Comparison of ENCODE assay signal across 8 cellular contexts in genomic region chr12:54390668-54391551, GRCh38. TPM values are rescaled to one million over a fixed set of nuclear protein-coding genes. Genes with fewer than 3 reads are reported as not detected.
DNase-seq lines count a peak whose midpoint lies in the region; ATAC-seq, FAIRE-seq and TF ChIP-seq lines count a peak whose summit lies in the region.

No MANE protein-coding gene starts in this region.

- ATAC-seq in HG02840 (IDR thresholded peaks at IDR 0.05; ENCODE audit: low FRiP score, unreplicated experiment): no peak

- H3K27me3 ChIP-seq in astrocyte (ENCODE audit: insufficient read depth, low read length) (no peaks in the 10 kb centered on the region), keratinocyte (ENCODE audit: control insufficient read depth, extremely low read depth, insufficient read depth, low read length) (no peaks in the 10 kb centered on the region)

- H3K27ac ChIP-seq in astrocyte (ENCODE audit: low read depth, low read length) (no peak overlapping the region), keratinocyte (ENCODE audit: control insufficient read depth, insufficient read depth, low read length) (peak overlapping the region; percentile 81)

- dilution Hi-C loops in keratinocyte (cut with MboI; ENCODE audit: extremely low pct_ligation_motif_present, low sequenced_read_pairs): no loop called here

- H3K79me2 ChIP-seq in astrocyte (ENCODE audit: insufficient read depth, low read length) (no peaks in the 10 kb centered on the region), keratinocyte (ENCODE audit: control insufficient read depth, insufficient read depth, low read length) (peaks cover 49% of the 10 kb centered on the region)

- TF ChIP-seq CTCF in GM12874 (IDR thresholded peaks at IDR 0.05; ENCODE audit: insufficient read depth, low read depth, low read length): peak; percentile 55
- TF ChIP-seq CTCF in astrocyte (IDR thresholded peaks at IDR 0.05; ENCODE audit: insufficient read depth, low read depth, low read length): no peak
- TF ChIP-seq CTCF in keratinocyte (optimal IDR thresholded peaks at IDR 0.05 in 1 of 3, IDR thresholded peaks at IDR 0.05 in 1 of 3, conservative IDR thresholded peaks at IDR 0.05 in 1 of 3; ENCODE audit: extremely low read depth in 1 of 3, insufficient read depth in 2 of 3, low read length in 3 of 3): peak in 2 of 3 experiments; percentile 50 to 73

- FAIRE-seq in astrocyte (lab: Jason Lieb, UNC) (no peak), keratinocyte (lab: Jason Lieb, UNC) (no peak)

- H3K9me3 ChIP-seq in astrocyte (ENCODE audit: insufficient read depth, low read depth, low read length): no peaks in the 10 kb centered on the region
- no peaks in the 10 kb centered on the region for H3K9me3 ChIP-seq in keratinocyte (ENCODE audit: control insufficient read depth, low read depth, low read length)

- peaks cover 3% of the 10 kb centered on the region for H3K9me1 ChIP-seq in keratinocyte (ENCODE audit: control insufficient read depth, extremely low read depth, insufficient read depth, low read length)

- no peaks in the 10 kb centered on the region for H3K27me3 Mint-ChIP-seq in T-helper 1 cell treated with Interleukin-12 subunit alpha and Interleukin-12 subunit beta and Interleukin-4 antibody, amounts not matched to agents 30 μg/mL and 1 μg/mL, for 36 hours (ENCODE audit: low read depth)
- no peaks in the 10 kb centered on the region for H3K27me3 Mint-ChIP-seq in astrocyte (ENCODE audit: low read depth, unreplicated experiment)

- peak overlapping the region; percentile 33 for H3K4me3 ChIP-seq in Jurkat, Clone E6-1 (ENCODE audit: low read length)
- H3K4me3 ChIP-seq in astrocyte (ENCODE audit: insufficient read depth, low read depth, low read length) (no peak overlapping the region), keratinocyte (ENCODE audit: control insufficient read depth in 2 of 3, extremely low read depth in 1 of 3, insufficient read depth in 2 of 3, low read depth in 1 of 3, low read length in 3 of 3) (peak overlapping the region; percentile 83 to 96 (median 88))

- H3K4me1 Mint-ChIP-seq in T-helper 1 cell treated with Interleukin-12 subunit alpha and Interleukin-12 subunit beta and Interleukin-4 antibody, amounts not matched to agents 30 μg/mL and 1 μg/mL, for 36 hours (ENCODE audit: low read depth): peaks cover 17% of the 10 kb centered on the region
- peaks cover 30% of the 10 kb centered on the region for H3K4me1 Mint-ChIP-seq in astrocyte (ENCODE audit: low read depth, unreplicated experiment)

- peak overlapping the region; percentile 57 for H3K4me3 Mint-ChIP-seq in T-helper 1 cell treated with Interleukin-12 subunit alpha and Interleukin-12 subunit beta and Interleukin-4 antibody, amounts not matched to agents 30 μg/mL and 1 μg/mL, for 36 hours
- H3K4me3 Mint-ChIP-seq in astrocyte (ENCODE audit: unreplicated experiment): peak overlapping the region; percentile 82

- H3K4me1 ChIP-seq in astrocyte (ENCODE audit: insufficient read depth, low read length): no peaks in the 10 kb centered on the region
- peaks cover 69% of the 10 kb centered on the region for H3K4me1 ChIP-seq in keratinocyte (ENCODE audit: control insufficient read depth, extremely low read depth, insufficient read depth, low read length)

- H3K4me2 ChIP-seq in astrocyte (ENCODE audit: low read length): peak overlapping the region; percentile 76
- peak overlapping the region; percentile 95 for H3K4me2 ChIP-seq in keratinocyte (ENCODE audit: control insufficient read depth, extremely low read depth, insufficient read depth, low read depth, low read length)

- DNase-seq in Jurkat, Clone E6-1 (ENCODE audit: low read depth, low spot score): no peak
- no peak for DNase-seq in astrocyte (ENCODE audit: low read depth)
- DNase-seq in keratinocyte (ENCODE audit: low read depth, low spot score): no peak
- peak; percentile 47 for DNase-seq in stimulated activated CD8-positive, alpha-beta memory T cell treated with anti-CD3 and anti-CD28 coated beads, Interleukin-12 subunit alpha, Interleukin-12 subunit beta, amount 100 ng/mL, for 1 hour (ENCODE audit: low read depth)
- no peak for DNase-seq in EL

- no peak overlapping the region for H2AFZ ChIP-seq in astrocyte (ENCODE audit: low read depth, low read length)
- H2AFZ ChIP-seq in keratinocyte (ENCODE audit: control insufficient read depth, low read length): peak overlapping the region; percentile 34

- H3K36me3 Mint-ChIP-seq in T-helper 1 cell treated with Interleukin-12 subunit alpha and Interleukin-12 subunit beta and Interleukin-4 antibody, amounts not matched to agents 30 μg/mL and 1 μg/mL, for 36 hours (ENCODE audit: low read depth): peaks cover 25% of the 10 kb centered on the region
- peaks cover 20% of the 10 kb centered on the region for H3K36me3 Mint-ChIP-seq in astrocyte (ENCODE audit: low read depth, unreplicated experiment)

- H3K27ac Mint-ChIP-seq in T-helper 1 cell treated with Interleukin-12 subunit alpha and Interleukin-12 subunit beta and Interleukin-4 antibody, amounts not matched to agents 30 μg/mL and 1 μg/mL, for 36 hours: no peak overlapping the region
- no peak overlapping the region for H3K27ac Mint-ChIP-seq in astrocyte (ENCODE audit: unreplicated experiment)

- H3K36me3 ChIP-seq in astrocyte (ENCODE audit: insufficient read depth, low read length) (peaks cover 14% of the 10 kb centered on the region), keratinocyte (ENCODE audit: control insufficient read depth in 2 of 2, extremely low read depth in 1 of 2, insufficient read depth in 2 of 2, low read length in 2 of 2) (peaks cover 9 to 24% of the 10 kb centered on the region in 2 experiments)

- H4K20me1 ChIP-seq in astrocyte (ENCODE audit: insufficient read depth, low read length) (peaks cover 23% of the 10 kb centered on the region), keratinocyte (ENCODE audit: control insufficient read depth, extremely low read depth, insufficient read depth, low read length) (no peaks in the 10 kb centered on the region)

- no peaks in the 10 kb centered on the region for H3K9me3 Mint-ChIP-seq in T-helper 1 cell treated with Interleukin-12 subunit alpha and Interleukin-12 subunit beta and Interleukin-4 antibody, amounts not matched to agents 30 μg/mL and 1 μg/mL, for 36 hours
- no peaks in the 10 kb centered on the region for H3K9me3 Mint-ChIP-seq in astrocyte (ENCODE audit: unreplicated experiment)

- H3K9ac ChIP-seq in astrocyte (ENCODE audit: low read length): peak overlapping the region; percentile 31
- H3K9ac ChIP-seq in keratinocyte (ENCODE audit: control insufficient read depth, extremely low read depth, insufficient read depth, low read length): peak overlapping the region; percentile 85

RNA-seq across cellular contexts. Expression of gene ZNF385A, which starts 6.4 kb away (rescaled TPM):
- 2.7 TPM for polyA plus RNA-seq in Jurkat, Clone E6-1 (2012; ENCODE audit: insufficient read depth, insufficient read length)
- 23.0 and 24.4 TPM in 2 replicates for total RNA-seq in astrocyte
- polyA plus RNA-seq in keratinocyte: 11.4 to 20.1 TPM (median 13.3 TPM) in 3 replicates
- polyA plus RNA-seq in keratinocyte (2011; ENCODE audit: low read depth): 64.8 TPM
- polyA plus RNA-seq in keratinocyte (2011; cell fraction: cytosol; rRNA removed): 18.1 and 42.4 TPM in 2 replicates
- 25.2 and 35.8 TPM in 2 replicates for polyA plus RNA-seq in keratinocyte (2011; cell fraction: nucleus; rRNA removed)
- 77.0 and 80.7 TPM in 2 replicates for polyA plus RNA-seq in keratinocyte (2012; ENCODE audit: low replicate concordance)
- polyA minus RNA-seq in keratinocyte: 16.2 to 88.2 TPM (median 23.5 TPM) in 3 replicates
- 58.1 TPM for polyA minus RNA-seq in keratinocyte (2011; cell fraction: cytosol; rRNA and poly(A)+ RNA removed)
- 26.4 and 36.5 TPM in 2 replicates for polyA minus RNA-seq in keratinocyte (2011; cell fraction: nucleus; rRNA and poly(A)+ RNA removed)

RNA-seq across cellular contexts. Expression of gene GPR84, which starts 26.6 kb away (rescaled TPM):
- polyA plus RNA-seq in Jurkat, Clone E6-1 (2012; ENCODE audit: insufficient read depth, insufficient read length): not detected
- not detected in 2 replicates for total RNA-seq in astrocyte
- 0.08 to 0.17 TPM (median 0.12 TPM) in 3 replicates for polyA plus RNA-seq in keratinocyte
- 0.39 TPM for polyA plus RNA-seq in keratinocyte (2011; ENCODE audit: low read depth)
- polyA plus RNA-seq in keratinocyte (2011; cell fraction: cytosol; rRNA removed): not detected in 2 replicates
- polyA plus RNA-seq in keratinocyte (2011; cell fraction: nucleus; rRNA removed): 1.2 and 1.7 TPM in 2 replicates
- 0.07 and 0.93 TPM in 2 replicates for polyA plus RNA-seq in keratinocyte (2012; ENCODE audit: low replicate concordance)
- 0.70 TPM in 1 of 3 replicates, not detected in the others for polyA minus RNA-seq in keratinocyte
- polyA minus RNA-seq in keratinocyte (2011; cell fraction: cytosol; rRNA and poly(A)+ RNA removed): not detected
- polyA minus RNA-seq in keratinocyte (2011; cell fraction: nucleus; rRNA and poly(A)+ RNA removed): 0.21 and 0.39 TPM in 2 replicates

RNA-seq across cellular contexts. Expression of gene ITGA5, which starts 28.2 kb away (rescaled TPM):
- polyA plus RNA-seq in Jurkat, Clone E6-1 (2012; ENCODE audit: insufficient read depth, insufficient read length): 41.2 TPM
- total RNA-seq in astrocyte: 317 and 382 TPM in 2 replicates
- 47.9 to 107 TPM (median 68.0 TPM) in 3 replicates for polyA plus RNA-seq in keratinocyte
- 14.5 TPM for polyA plus RNA-seq in keratinocyte (2011; ENCODE audit: low read depth)
- 25.2 and 31.4 TPM in 2 replicates for polyA plus RNA-seq in keratinocyte (2011; cell fraction: cytosol; rRNA removed)
- polyA plus RNA-seq in keratinocyte (2011; cell fraction: nucleus; rRNA removed): 168 and 190 TPM in 2 replicates
- 38.3 and 109 TPM in 2 replicates for polyA plus RNA-seq in keratinocyte (2012; ENCODE audit: low replicate concordance)
- 127 to 228 TPM (median 141 TPM) in 3 replicates for polyA minus RNA-seq in keratinocyte
- 88.1 TPM for polyA minus RNA-seq in keratinocyte (2011; cell fraction: cytosol; rRNA and poly(A)+ RNA removed)
- polyA minus RNA-seq in keratinocyte (2011; cell fraction: nucleus; rRNA and poly(A)+ RNA removed): 246 and 280 TPM in 2 replicates
